14 cellular contexts compared by ENCODE assay signal in genomic region chr7:78794101-78794500, GRCh38.
"Had no signal": no experiment of that assay in that cellular context is flagged by ENCODE, and none has a peak within 500 bp of the region (broad histone marks: within the 10 kb centered on the region; RNA-seq: fewer than 3 reads in every experiment).

No MANE protein-coding gene starts in this region.

- H3K36me3 ChIP-seq: breast epithelium, esophagus squamous epithelium, gastrocnemius medialis, stomach, thoracic aorta had no signal

- H3K27me3 ChIP-seq: breast epithelium, esophagus squamous epithelium, gastrocnemius medialis, stomach had no signal

- H3K4me3 ChIP-seq: breast epithelium, esophagus squamous epithelium, gastrocnemius medialis, skin epidermis, stomach, thoracic aorta had no signal

- H3K4me1 ChIP-seq: breast epithelium, esophagus squamous epithelium, gastrocnemius medialis, parathyroid adenoma, stomach had no signal

- H3K9me3 ChIP-seq: esophagus squamous epithelium, gastrocnemius medialis had no signal

- DNase-seq: activated B cell treated with CpG ODN at 0.5 μM for 24 hours; activated CD4-positive, alpha-beta T cell treated with anti-CD3 and anti-CD28 coated beads, Interleukin-2, amount 10 ng/mL, durations not matched to agents 24 days and 14 days; activated CD8-positive, alpha-beta memory T cell treated with anti-CD3 and anti-CD28 coated beads for 24 hours; activated naive CD4-positive, alpha-beta T cell treated with anti-CD3 and anti-CD28 coated beads, Interleukin-2, amount 10 ng/mL, durations not matched to agents 7 days and 5 days; amygdala; esophagus squamous epithelium; gastrocnemius medialis; left ventricle myocardium superior; stimulated activated CD4-positive, alpha-beta T cell treated with anti-CD3 and anti-CD28 coated beads, Interleukin-4, amount 100 ng/mL, for 4 hours; stomach had no signal

- H3K27ac ChIP-seq: breast epithelium, esophagus squamous epithelium, gastrocnemius medialis, parathyroid adenoma, skin epidermis, stomach, thoracic aorta had no signal

- H3K9ac ChIP-seq: parathyroid adenoma had no signal

- ATAC-seq: gastrocnemius medialis, left ventricle myocardium superior had no signal

- H2AFZ ChIP-seq: parathyroid adenoma had no signal
